In genomic region chr12:7157391-7157790, GRCh38 we compare ENCODE assay signal across 17 cellular contexts. TPM values are rescaled to one million over a fixed set of nuclear protein-coding genes. Genes with fewer than 3 reads are reported as not detected.
DNase-seq lines count a peak whose midpoint lies in the region; ATAC-seq and TF ChIP-seq lines count a peak whose summit lies in the region.
"Had no signal": no experiment of that assay in that cellular context is flagged by ENCODE, and none has a peak within 500 bp of the region (broad histone marks: within the 10 kb centered on the region; RNA-seq: fewer than 3 reads in every experiment).

No MANE protein-coding gene starts in this region.

- no peak for TF ChIP-seq CTCF in GM23338 (conservative IDR thresholded peaks at IDR 0.05; ENCODE audit: low read depth in 2 of 2)
- no peak for TF ChIP-seq CTCF in endothelial cell (IDR thresholded peaks at IDR 0.05; ENCODE audit: unreplicated experiment)
- TF ChIP-seq CTCF in upper lobe of right lung (IDR thresholded peaks at IDR 0.05): no peak

- H4K20me1 ChIP-seq in GM23338 (replicated peaks; ENCODE audit: insufficient read depth): no peaks in the 10 kb centered on the region

- no peak overlapping the region for H3K27ac ChIP-seq in GM23338 (ENCODE audit: low read depth)
- no peak overlapping the region for H3K27ac ChIP-seq in upper lobe of right lung
- H3K27ac ChIP-seq: C4-2B, GM23248 had no signal

- peak overlapping the region; percentile 34 for H3K27ac Mint-ChIP-seq in activated naive CD8-positive, alpha-beta T cell treated with anti-CD3 and anti-CD28 coated beads, Interleukin-2, amount 50 U/mL, for 24 hours
- no peak overlapping the region for H3K27ac Mint-ChIP-seq in activated naive CD8-positive, alpha-beta T cell treated with anti-CD3 and anti-CD28 coated beads for 36 hours
- H3K27ac Mint-ChIP-seq in GM23338 (peak overlapping the region; percentile 37), endothelial cell (ENCODE audit: unreplicated experiment) (no peak overlapping the region)

- no peaks in the 10 kb centered on the region for H3K79me2 ChIP-seq in GM23338 (replicated peaks; ENCODE audit: insufficient read depth)

- no peak overlapping the region for H2AFZ ChIP-seq in GM23338
- H2AFZ ChIP-seq: GM23248 had no signal

- no peak overlapping the region for H3K4me3 Mint-ChIP-seq in activated naive CD8-positive, alpha-beta T cell treated with anti-CD3 and anti-CD28 coated beads, Interleukin-2, amount 50 U/mL, for 24 hours
- H3K4me3 Mint-ChIP-seq in activated naive CD8-positive, alpha-beta T cell treated with anti-CD3 and anti-CD28 coated beads for 36 hours: no peak overlapping the region
- H3K4me3 Mint-ChIP-seq in GM23338 (no peak overlapping the region), endothelial cell (ENCODE audit: unreplicated experiment) (peak overlapping the region; percentile 68)
- H3K4me3 Mint-ChIP-seq: CD4-positive, alpha-beta memory T cell; H9 had no signal

- no peaks in the 10 kb centered on the region for H3K36me3 Mint-ChIP-seq in activated naive CD8-positive, alpha-beta T cell treated with anti-CD3 and anti-CD28 coated beads, Interleukin-2, amount 50 U/mL, for 24 hours (ENCODE audit: low read depth)
- no peaks in the 10 kb centered on the region for H3K36me3 Mint-ChIP-seq in activated naive CD8-positive, alpha-beta T cell treated with anti-CD3 and anti-CD28 coated beads for 36 hours
- no peaks in the 10 kb centered on the region; the same call in 2 of the 3 replicates for H3K36me3 Mint-ChIP-seq in GM23338 (ENCODE audit: low read depth)
- peaks cover 34% of the 10 kb centered on the region for H3K36me3 Mint-ChIP-seq in endothelial cell (ENCODE audit: low read depth, unreplicated experiment)

- H3K27me3 ChIP-seq in GM23338 (ENCODE audit: insufficient read depth) (no peaks in the 10 kb centered on the region), upper lobe of right lung (no peaks in the 10 kb centered on the region)
- H3K27me3 ChIP-seq: BE2C had no signal

- no peaks in the 10 kb centered on the region for H3K36me3 ChIP-seq in GM23338 (ENCODE audit: insufficient read depth)
- peaks cover 11% of the 10 kb centered on the region for H3K36me3 ChIP-seq in upper lobe of right lung
- H3K36me3 ChIP-seq: BE2C had no signal

- no peaks in the 10 kb centered on the region for H3K9me3 Mint-ChIP-seq in activated naive CD8-positive, alpha-beta T cell treated with anti-CD3 and anti-CD28 coated beads, Interleukin-2, amount 50 U/mL, for 24 hours
- H3K9me3 Mint-ChIP-seq in activated naive CD8-positive, alpha-beta T cell treated with anti-CD3 and anti-CD28 coated beads for 36 hours: no peaks in the 10 kb centered on the region
- H3K9me3 Mint-ChIP-seq in GM23338 (no peaks in the 10 kb centered on the region; the same call in 2 of the 3 replicates), endothelial cell (ENCODE audit: unreplicated experiment) (no peaks in the 10 kb centered on the region)
- H3K9me3 Mint-ChIP-seq: CD4-positive, alpha-beta memory T cell; H9 had no signal

- no peak for DNase-seq in activated naive CD8-positive, alpha-beta T cell treated with anti-CD3 and anti-CD28 coated beads, Interleukin-2, amount 50 U/mL, for 24 hours
- no peak for DNase-seq in activated naive CD8-positive, alpha-beta T cell treated with anti-CD3 and anti-CD28 coated beads for 36 hours
- DNase-seq in GM23338 (ENCODE audit: low spot score) (no peak), endothelial cell (ENCODE audit: low spot score) (no peak), upper lobe of right lung (no peak), left lobe of liver (ENCODE audit: low spot score) (no peak)
- DNase-seq: ACHN; BE2C; CD4-positive, alpha-beta memory T cell; DMS79; GM23248; H9; IMR-90 had no signal

- no peak for ATAC-seq in activated naive CD8-positive, alpha-beta T cell treated with anti-CD3 and anti-CD28 coated beads, Interleukin-2, amount 50 U/mL, for 24 hours
- no peak for ATAC-seq in GM23338
- no peak for ATAC-seq in upper lobe of right lung
- ATAC-seq in GM21786 (IDR thresholded peaks at IDR 0.05; ENCODE audit: unreplicated experiment): no peak
- ATAC-seq in left lobe of liver: no peak

- H3K4me3 ChIP-seq in GM23338 (no peak overlapping the region), upper lobe of right lung (peak overlapping the region; percentile 39)
- H3K4me3 ChIP-seq: GM23248 had no signal

- no peaks in the 10 kb centered on the region for H3K4me1 Mint-ChIP-seq in activated naive CD8-positive, alpha-beta T cell treated with anti-CD3 and anti-CD28 coated beads, Interleukin-2, amount 50 U/mL, for 24 hours
- H3K4me1 Mint-ChIP-seq in activated naive CD8-positive, alpha-beta T cell treated with anti-CD3 and anti-CD28 coated beads for 36 hours: no peaks in the 10 kb centered on the region
- H3K4me1 Mint-ChIP-seq in GM23338 (no peaks in the 10 kb centered on the region; the same call in 2 of the 3 replicates), endothelial cell (ENCODE audit: unreplicated experiment) (peaks cover 32% of the 10 kb centered on the region)
- H3K4me1 Mint-ChIP-seq: H9 had no signal

- no peaks in the 10 kb centered on the region for H3K4me1 ChIP-seq in GM23338 (ENCODE audit: insufficient read depth)
- H3K4me1 ChIP-seq in upper lobe of right lung: peaks cover 6% of the 10 kb centered on the region

- no peaks in the 10 kb centered on the region for H3F3A ChIP-seq in GM23338 (replicated peaks; ENCODE audit: low read depth)

- no peak overlapping the region for H3K4me2 ChIP-seq in GM23338

- H3K9me2 ChIP-seq in GM23338 (ENCODE audit: insufficient read depth): no peaks in the 10 kb centered on the region

- H3K27me3 Mint-ChIP-seq in activated naive CD8-positive, alpha-beta T cell treated with anti-CD3 and anti-CD28 coated beads, Interleukin-2, amount 50 U/mL, for 24 hours: peaks cover 5% of the 10 kb centered on the region
- H3K27me3 Mint-ChIP-seq in activated naive CD8-positive, alpha-beta T cell treated with anti-CD3 and anti-CD28 coated beads for 36 hours: peaks cover under 1% of the 10 kb centered on the region
- peaks cover 3% of the 10 kb centered on the region for H3K27me3 Mint-ChIP-seq in GM23338 (ENCODE audit: insufficient read depth, low read depth, poor library complexity)
- H3K27me3 Mint-ChIP-seq in endothelial cell (ENCODE audit: unreplicated experiment): peaks cover 15% of the 10 kb centered on the region
- H3K27me3 Mint-ChIP-seq: CD4-positive, alpha-beta memory T cell had no signal

- H3K9me3 ChIP-seq in upper lobe of right lung: no peaks in the 10 kb centered on the region
- H3K9me3 ChIP-seq: BE2C had no signal

- intact Hi-C loops in upper lobe of right lung (cut with DNase I): no loop called here

TF ChIP-seq in GM23338, 12 proteins besides CTCF, POLR2A, EP300 and RAD21 (continues in another document):
- no peak for TF ChIP-seq STAT1 (IDR thresholded peaks at IDR 0.05; ENCODE audit: unreplicated experiment)
- TF ChIP-seq EZH2phosphoT487 (IDR thresholded peaks at IDR 0.05; ENCODE audit: unreplicated experiment): no peak
- no peak for TF ChIP-seq NANOG (IDR thresholded peaks at IDR 0.05; ENCODE audit: borderline replicate concordance)
- TF ChIP-seq, protein P1, sequence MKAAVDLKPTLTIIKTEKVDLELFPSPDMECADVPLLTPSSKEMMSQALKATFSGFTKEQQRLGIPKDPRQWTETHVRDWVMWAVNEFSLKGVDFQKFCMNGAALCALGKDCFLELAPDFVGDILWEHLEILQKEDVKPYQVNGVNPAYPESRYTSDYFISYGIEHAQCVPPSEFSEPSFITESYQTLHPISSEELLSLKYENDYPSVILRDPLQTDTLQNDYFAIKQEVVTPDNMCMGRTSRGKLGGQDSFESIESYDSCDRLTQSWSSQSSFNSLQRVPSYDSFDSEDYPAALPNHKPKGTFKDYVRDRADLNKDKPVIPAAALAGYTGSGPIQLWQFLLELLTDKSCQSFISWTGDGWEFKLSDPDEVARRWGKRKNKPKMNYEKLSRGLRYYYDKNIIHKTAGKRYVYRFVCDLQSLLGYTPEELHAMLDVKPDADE (IDR thresholded peaks at IDR 0.05): no peak
- no peak for TF ChIP-seq JUNB (IDR thresholded peaks at IDR 0.05; ENCODE audit: unreplicated experiment)
- TF ChIP-seq CREB1 (CRISPR knock-in tag; IDR thresholded peaks at IDR 0.05; ENCODE audit: low read depth): no peak

RNA-seq across cellular contexts. Expression of gene CLSTN3, which starts 27.2 kb away (rescaled TPM):
- 10 to 100 TPM; 16.5 to 17.2 TPM for total RNA-seq in activated naive CD8-positive, alpha-beta T cell treated with anti-CD3 and anti-CD28 coated beads for 36 hours
- total RNA-seq in GM23338 (2014; rRNA removed; shearing (Covaris generic)): 27.9 and 46.9 TPM in 2 replicates
- 5.0 and 5.8 TPM in 2 replicates for polyA plus RNA-seq in GM23338 (2016; fragmentation: Nextera tagmentation; extraction: Ambion mirVana)
- 134 TPM for total RNA-seq in endothelial cell (ENCODE audit: unreplicated experiment)
- total RNA-seq in upper lobe of right lung: 48.2 TPM
- 48.4 TPM for total RNA-seq in left lobe of liver

RNA-seq across cellular contexts. Expression of gene RBP5, which starts 28.7 kb away (rescaled TPM):
- total RNA-seq in activated naive CD8-positive, alpha-beta T cell treated with anti-CD3 and anti-CD28 coated beads for 36 hours: not detected
- total RNA-seq in GM23338 (2014; rRNA removed; shearing (Covaris generic)): 3.0 TPM in 1 of 2 replicates, not detected in the other
- 0.73 and 1.2 TPM in 2 replicates for polyA plus RNA-seq in GM23338 (2016; fragmentation: Nextera tagmentation; extraction: Ambion mirVana)
- total RNA-seq in endothelial cell (ENCODE audit: unreplicated experiment) (1.0 TPM), upper lobe of right lung (7.1 TPM), left lobe of liver (154 TPM)
- total RNA-seq: A172, G401, GM23248, IMR-90 had no signal
- polyA plus RNA-seq: CD4-positive, alpha-beta memory T cell had no signal

RNA-seq across cellular contexts. Expression of gene PEX5, which starts 32.1 kb away (rescaled TPM):
- total RNA-seq in activated naive CD8-positive, alpha-beta T cell treated with anti-CD3 and anti-CD28 coated beads for 36 hours: 10 to 100 TPM; 39.1 to 40.3 TPM
- total RNA-seq in GM23338 (2014; rRNA removed; shearing (Covaris generic)): 58.8 and 72.0 TPM in 2 replicates
- polyA plus RNA-seq in GM23338 (2016; fragmentation: Nextera tagmentation; extraction: Ambion mirVana): 7.4 and 7.5 TPM in 2 replicates
- total RNA-seq in endothelial cell (ENCODE audit: unreplicated experiment) (22.2 TPM), upper lobe of right lung (46.7 TPM), left lobe of liver (49.9 TPM)

RNA-seq across cellular contexts. Expression of gene C1RL, which starts 48.4 kb away (rescaled TPM):
- 10 to 100 TPM in 1 of 2 experiments, 1 to 10 TPM in 1; 8.6 to 10.1 TPM for total RNA-seq in activated naive CD8-positive, alpha-beta T cell treated with anti-CD3 and anti-CD28 coated beads for 36 hours
- 8.8 and 10.0 TPM in 2 replicates for total RNA-seq in GM23338 (2014; rRNA removed; shearing (Covaris generic))
- polyA plus RNA-seq in GM23338 (2016; fragmentation: Nextera tagmentation; extraction: Ambion mirVana): 7.3 and 9.1 TPM in 2 replicates
- total RNA-seq in endothelial cell (ENCODE audit: unreplicated experiment): 62.3 TPM
- total RNA-seq in upper lobe of right lung: 91.6 TPM
- total RNA-seq in left lobe of liver: 243 TPM

Comparison
In these comparisons a context has a peak if more than half of its experiments do, and no peak if none do; other contexts are left out.
1. H3K27ac Mint-ChIP-seq: peak in activated naive CD8-positive, alpha-beta T cell treated with anti-CD3 and anti-CD28 coated beads, Interleukin-2, amount 50 U/mL, for 24 hours (single experiment) and GM23338 (single experiment); none in activated naive CD8-positive, alpha-beta T cell treated with anti-CD3 and anti-CD28 coated beads for 36 hours (single experiment) and endothelial cell (single experiment).
2. RNA of gene RBP5, which starts 28.7 kb away (total RNA-seq): 154 TPM in left lobe of liver (single experiment); 7.1 TPM in upper lobe of right lung (single experiment), 3.0 TPM in GM23338, 1.0 TPM in endothelial cell (single experiment) and not detected in activated naive CD8-positive, alpha-beta T cell treated with anti-CD3 and anti-CD28 coated beads for 36 hours; every median in the first group is over 10 times any median in the second.